In the genomic region with DNA sequence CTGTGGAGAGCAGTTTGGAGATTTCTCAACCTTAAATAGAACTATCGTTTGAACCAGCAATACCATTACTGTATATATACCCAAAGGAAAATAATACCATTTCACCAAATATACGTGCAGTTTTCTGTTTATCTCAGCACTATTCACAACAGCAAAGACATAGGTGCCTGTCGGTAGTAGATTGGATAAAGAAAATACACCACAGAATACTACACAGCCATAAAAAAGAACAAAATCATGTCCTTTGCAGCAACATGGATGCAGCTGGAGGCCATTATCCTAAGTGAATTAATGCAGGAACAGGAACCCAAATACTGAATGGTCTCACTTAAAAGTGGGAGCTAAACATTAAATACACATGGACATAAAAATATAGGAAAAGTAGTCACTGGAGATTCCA, we compare ENCODE assay signal across 20 cellular contexts.
DNase-seq lines count a peak whose midpoint lies in the region; ATAC-seq, FAIRE-seq and TF ChIP-seq lines count a peak whose summit lies in the region.
"Had no signal": no experiment of that assay in that cellular context is flagged by ENCODE, and none has a peak within 500 bp of the region (broad histone marks: within the 10 kb centered on the region; RNA-seq: fewer than 3 reads in every experiment).

No MANE protein-coding gene starts in this region.

- TF ChIP-seq CTCF in A549 (IDR thresholded peaks at IDR 0.05), result no peak
- TF ChIP-seq CTCF in Calu3 (IDR thresholded peaks at IDR 0.05; ENCODE audit: unreplicated experiment), result no peak
- TF ChIP-seq CTCF in prostate gland (IDR thresholded peaks at IDR 0.05), result no peak
- TF ChIP-seq CTCF in GM10266 (IDR thresholded peaks at IDR 0.05; ENCODE audit: control insufficient read depth, insufficient read depth, low read depth, missing control alignments), result no peak

- H3K9me3 ChIP-seq in A549 (no peaks in the 10 kb centered on the region), T-helper 17 cell (ENCODE audit: control insufficient read depth, low read length, poor library complexity, severe bottlenecking) (no peaks in the 10 kb centered on the region), small intestine (ENCODE audit: control insufficient read depth, low read depth) (no peaks in the 10 kb centered on the region), prostate gland (no peaks in the 10 kb centered on the region)
- H3K9me3 ChIP-seq: BE2C had no signal

- H3K27me3 ChIP-seq in small intestine (ENCODE audit: control insufficient read depth in 2 of 2, insufficient read depth in 2 of 2, low read length in 2 of 2) (no peaks in the 10 kb centered on the region), prostate gland (replicated peaks; ENCODE audit: insufficient read depth) (no peaks in the 10 kb centered on the region)
- H3K27me3 ChIP-seq: BE2C had no signal

- H3K4me2 ChIP-seq in A549, result no peak overlapping the region
- H3K4me2 ChIP-seq: GM23338 had no signal

- H3K4me1 Mint-ChIP-seq in Calu3 (ENCODE audit: low read depth, unreplicated experiment) (no peaks in the 10 kb centered on the region), T-helper 17 cell (peaks cover 11% of the 10 kb centered on the region)
- peaks cover 2 to 12% of the 10 kb centered on the region in 2 donors for H3K4me1 Mint-ChIP-seq in effector memory CD8-positive, alpha-beta T cell (ENCODE audit: low read depth in 2 of 2)
- H3K4me1 Mint-ChIP-seq: GM23338 had no signal

- no peaks in the 10 kb centered on the region for H3K27me3 Mint-ChIP-seq in Calu3 (ENCODE audit: unreplicated experiment)
- H3K27me3 Mint-ChIP-seq in T-helper 17 cell, result no peaks in the 10 kb centered on the region
- no peaks in the 10 kb centered on the region for H3K27me3 Mint-ChIP-seq in effector memory CD8-positive, alpha-beta T cell
- H3K27me3 Mint-ChIP-seq: CD4-positive, CD25-positive, alpha-beta regulatory T cell had no signal

- peaks cover 13 to 17% of the 10 kb centered on the region in 2 donors for H3K36me3 ChIP-seq in small intestine (ENCODE audit: control insufficient read depth in 2 of 2, insufficient read depth in 2 of 2, low read length in 2 of 2)
- H3K36me3 ChIP-seq in prostate gland, result peaks cover 0 to 1% of the 10 kb centered on the region in 2 donors

- H3K4me1 ChIP-seq in A549 (no peaks in the 10 kb centered on the region), small intestine (ENCODE audit: control insufficient read depth in 2 of 2, insufficient read depth in 1 of 2, low read depth in 1 of 2, low read length in 1 of 2) (no peaks in the 10 kb centered on the region), prostate gland (replicated peaks) (no peaks in the 10 kb centered on the region)
- H3K4me1 ChIP-seq: BE2C had no signal

- DNase-seq in A549 (ENCODE audit: low read depth in 1 of 2, low spot score in 1 of 2) (no peak), Calu3 (no peak), T-helper 17 cell (no peak), small intestine (no peak), prostate gland (ENCODE audit: low spot score) (no peak), HK-2 (ENCODE audit: unreplicated experiment) (no peak), GM10266 (ENCODE audit: extremely low spot score) (no peak)
- no peak for DNase-seq in effector memory CD8-positive, alpha-beta T cell
- DNase-seq: ACHN; BE2C; C1 segment of cervical spinal cord; CD4-positive, CD25-positive, alpha-beta regulatory T cell; DMS79 treated with DMSO at 0.1 percent for 48 hours; GF-D8; H7; Karpas-422; KBM-7 had no signal

- peaks cover 41% of the 10 kb centered on the region for H3K36me3 Mint-ChIP-seq in Calu3 (ENCODE audit: insufficient read depth, unreplicated experiment)
- H3K36me3 Mint-ChIP-seq in T-helper 17 cell (ENCODE audit: low read depth), result peaks cover 15% of the 10 kb centered on the region
- H3K36me3 Mint-ChIP-seq in effector memory CD8-positive, alpha-beta T cell (ENCODE audit: insufficient read depth), result peaks cover 84% of the 10 kb centered on the region

- 96% methylated on average over 3 of the region's 3 CpGs for WGBS in A549 (ENCODE audit: missing lambda C conversion rate)
- 97 to 99% (median 98%) methylated on average over 3 of the region's 3 CpGs for WGBS in small intestine, 3 donors
- WGBS in prostate gland, result 95% methylated on average over 3 of the region's 3 CpGs

- FAIRE-seq in A549 (lab: Jason Lieb, UNC), result no peak
- no peak for FAIRE-seq in small intestine (lab: Jason Lieb, UNC)
- FAIRE-seq: GM12891 had no signal

- ATAC-seq in A549 (no peak), T-helper 17 cell (no peak)
- no peak for ATAC-seq in effector memory CD8-positive, alpha-beta T cell (replicated peaks)
- ATAC-seq: GM23338, HCT116 had no signal

- H3K27ac Mint-ChIP-seq in Calu3 (ENCODE audit: unreplicated experiment) (peak overlapping the region; percentile 69), T-helper 17 cell (peak overlapping the region; percentile 75)
- H3K27ac Mint-ChIP-seq in effector memory CD8-positive, alpha-beta T cell, result peak overlapping the region; percentile 11 to 28
- H3K27ac Mint-ChIP-seq: GM23338 had no signal

- TF ChIP-seq POLR2A in A549 (IDR thresholded peaks at IDR 0.05; ENCODE audit: low read length) (no peak), prostate gland (IDR thresholded peaks at IDR 0.05) (no peak)

- H3K4me3 Mint-ChIP-seq in Calu3 (ENCODE audit: low read depth, unreplicated experiment) (no peak overlapping the region), T-helper 17 cell (peak overlapping the region; percentile 28)
- H3K4me3 Mint-ChIP-seq in effector memory CD8-positive, alpha-beta T cell, result no peak overlapping the region
- H3K4me3 Mint-ChIP-seq: CD4-positive, CD25-positive, alpha-beta regulatory T cell; GM23338 had no signal

- no peak for TF ChIP-seq EP300 in A549 (IDR thresholded peaks at IDR 0.05)

- CTCF ChIA-PET in A549 (lab: Yijun Ruan, JAX), result no interaction called here
- CTCF ChIA-PET in Calu3 (lab: Charles Lee), result no interaction called here

- H3K9me3 Mint-ChIP-seq in Calu3 (ENCODE audit: low read depth, unreplicated experiment), result no peaks in the 10 kb centered on the region
- no peaks in the 10 kb centered on the region for H3K9me3 Mint-ChIP-seq in effector memory CD8-positive, alpha-beta T cell
- H3K9me3 Mint-ChIP-seq: GM23338 had no signal

- H3K27ac ChIP-seq in A549 (no peak overlapping the region), small intestine (ENCODE audit: low read depth in 1 of 2, low read length in 1 of 2) (no peak overlapping the region), prostate gland (no peak overlapping the region)

- intact Hi-C loops in Calu3 (cut with micrococcal nuclease; ENCODE audit: unreplicated experiment), result no loop called here
- intact Hi-C loops in prostate gland (cut with DNase I), result no loop called here

- POLR2A ChIA-PET in A549 (lab: Yijun Ruan, JAX), result no interaction called here

- no peak for TF ChIP-seq RAD21 in A549 (conservative IDR thresholded peaks at IDR 0.05 in 1 of 2, IDR thresholded peaks at IDR 0.05 in 1 of 2)

- H3K4me3 ChIP-seq in A549, result no peak overlapping the region
- no peak overlapping the region for H3K4me3 ChIP-seq in small intestine (ENCODE audit: low read depth in 1 of 2, low read length in 2 of 2)
- no peak overlapping the region for H3K4me3 ChIP-seq in prostate gland
- H3K4me3 ChIP-seq: GM23338 had no signal

- no TSS peak for BruUV-seq in Calu3 (replicated peaks; lab: Mats Ljungman, UMichigan)

TF ChIP-seq in A549, 52 proteins besides CTCF, POLR2A, EP300 and RAD21:
- TF ChIP-seq CBX2 (IDR thresholded peaks at IDR 0.05; ENCODE audit: borderline replicate concordance, low read depth), result no peak
- TF ChIP-seq ZC3H11A (IDR thresholded peaks at IDR 0.05), result no peak
- peak; percentile 58 for TF ChIP-seq MAFK (IDR thresholded peaks at IDR 0.05; ENCODE audit: partially characterized antibody)
- TF ChIP-seq ZSCAN20 (CRISPR knock-in tag; IDR thresholded peaks at IDR 0.05), result no peak

Comparison
In these comparisons a context has a peak if more than half of its experiments do, and no peak if none do; other contexts are left out.
1. H3K27ac Mint-ChIP-seq: peak in every context shown above with its lines; median percentile 75 in T-helper 17 cell; 69 in Calu3; 20 in effector memory CD8-positive, alpha-beta T cell.